Comparison of ENCODE assay signal across 14 cellular contexts in the genomic region with DNA sequence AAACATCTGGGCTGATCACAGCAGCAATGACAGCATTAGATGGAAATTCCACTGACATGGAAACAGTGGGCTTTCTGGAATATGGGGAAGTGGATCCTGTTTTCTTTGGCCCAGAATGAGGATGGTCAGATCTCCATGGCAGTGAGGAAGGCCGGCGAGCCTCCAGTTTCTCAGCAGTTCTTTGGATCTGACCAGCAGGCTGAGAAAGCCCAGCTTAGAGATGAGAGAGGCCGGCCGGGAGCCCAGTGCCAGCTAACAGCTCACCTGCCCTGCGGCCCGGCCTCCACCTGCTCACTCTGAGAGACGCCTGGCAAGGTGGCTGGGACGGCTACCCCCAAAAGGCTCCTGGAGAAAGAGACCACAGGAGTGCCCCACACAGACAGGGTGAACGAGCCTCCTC.
"Had no signal": no experiment of that assay in that cellular context is flagged by ENCODE, and none has a peak within 500 bp of the region (broad histone marks: within the 10 kb centered on the region; RNA-seq: fewer than 3 reads in every experiment).

No MANE protein-coding gene starts in this region.

- H3K4me3 ChIP-seq: adrenal gland, esophagus muscularis mucosa, heart right ventricle, neural progenitor cell, SK-N-MC, smooth muscle cell, tibial artery had no signal

- H3K36me3 ChIP-seq: adrenal gland, heart right ventricle, neural progenitor cell had no signal

- DNase-seq: activated CD4-positive, alpha-beta T cell treated with anti-CD3 and anti-CD28 coated beads for 48 hours; activated CD8-positive, alpha-beta T cell treated with anti-CD3 and anti-CD28 coated beads, Interleukin-2, amount 10 ng/mL, durations not matched to agents 7 days and 5 days; activated naive CD4-positive, alpha-beta T cell treated with anti-CD3 and anti-CD28 coated beads, Interleukin-2, amount 50 U/mL, for 16 hours; heart right ventricle; T-helper 1 cell; tibial artery had no signal

- H2AFZ ChIP-seq: neural progenitor cell, parathyroid adenoma had no signal

- H3K27ac ChIP-seq: adrenal gland, esophagus muscularis mucosa, neural progenitor cell, parathyroid adenoma, SK-N-MC, tibial artery had no signal

- H3K4me1 ChIP-seq: adrenal gland, esophagus muscularis mucosa, neural progenitor cell, parathyroid adenoma had no signal

- H3K27me3 ChIP-seq: adrenal gland, esophagus muscularis mucosa, heart right ventricle, neural progenitor cell, tibial artery had no signal

- H3K4me2 ChIP-seq: neural progenitor cell, smooth muscle cell had no signal

- H3K9me3 ChIP-seq: adrenal gland, esophagus muscularis mucosa, heart right ventricle, tibial artery had no signal

- ATAC-seq: activated CD8-positive, alpha-beta T cell treated with anti-CD3 and anti-CD28 coated beads, Interleukin-2, amount 10 ng/mL, durations not matched to agents 7 days and 5 days; activated T-helper 17 cell treated with anti-CD3 and anti-CD28 coated beads, Interleukin-2, amount 50 U/mL, for 72 hours; stimulated activated effector memory CD8-positive, alpha-beta T cell treated with anti-CD3 and anti-CD28 coated beads, Interleukin-12 subunit alpha, Interleukin-12 subunit beta, amount 100 ng/mL, for 72 hours had no signal
